In the genomic region with DNA sequence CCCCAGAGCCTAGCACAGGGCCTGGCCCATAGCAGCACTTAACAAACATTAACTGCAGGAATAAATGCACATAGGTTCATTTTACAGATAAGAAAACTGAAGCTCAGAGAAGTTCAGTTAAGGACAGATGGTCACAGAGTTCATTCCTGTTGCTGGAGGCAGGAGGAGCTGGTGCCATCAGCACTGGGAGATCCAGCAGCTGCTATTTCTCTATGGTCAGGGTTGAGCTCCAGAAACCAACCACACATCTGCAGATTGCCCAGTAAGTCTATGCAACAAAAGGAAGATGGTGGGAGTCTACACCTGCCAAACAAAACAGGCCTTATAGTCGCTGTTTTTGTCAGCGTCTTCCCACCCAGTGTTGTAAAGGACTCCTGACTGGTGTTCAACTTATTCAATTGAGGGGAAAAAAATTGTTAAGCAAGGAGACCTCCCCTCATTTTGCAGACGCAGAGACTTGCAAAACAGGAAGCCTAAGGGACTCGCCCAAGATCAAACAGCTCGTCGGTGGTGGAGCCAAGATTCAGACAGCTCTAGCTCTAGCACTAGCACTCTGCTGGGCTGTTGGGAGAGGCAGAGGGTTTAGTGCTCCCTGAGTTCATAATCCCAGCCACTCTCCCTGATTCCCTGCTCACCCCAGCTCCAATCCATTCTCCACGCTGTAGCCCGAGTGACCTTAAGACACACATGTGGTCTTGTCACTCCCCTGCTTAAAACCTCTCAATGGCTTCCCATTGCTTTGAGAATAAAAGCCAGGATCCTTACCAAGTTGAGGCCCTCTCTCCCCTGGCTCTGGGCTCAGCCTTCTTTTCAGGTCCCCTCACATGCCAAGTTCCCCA, we compare ENCODE assay signal across 1 cellular context.
TF ChIP-seq lines count a peak whose summit lies in the region.

No MANE protein-coding gene starts in this region.

TF ChIP-seq in SK-N-SH, 30 proteins besides CTCF, POLR2A, EP300 and RAD21 (continued from another document):
- TF ChIP-seq, protein P1, sequence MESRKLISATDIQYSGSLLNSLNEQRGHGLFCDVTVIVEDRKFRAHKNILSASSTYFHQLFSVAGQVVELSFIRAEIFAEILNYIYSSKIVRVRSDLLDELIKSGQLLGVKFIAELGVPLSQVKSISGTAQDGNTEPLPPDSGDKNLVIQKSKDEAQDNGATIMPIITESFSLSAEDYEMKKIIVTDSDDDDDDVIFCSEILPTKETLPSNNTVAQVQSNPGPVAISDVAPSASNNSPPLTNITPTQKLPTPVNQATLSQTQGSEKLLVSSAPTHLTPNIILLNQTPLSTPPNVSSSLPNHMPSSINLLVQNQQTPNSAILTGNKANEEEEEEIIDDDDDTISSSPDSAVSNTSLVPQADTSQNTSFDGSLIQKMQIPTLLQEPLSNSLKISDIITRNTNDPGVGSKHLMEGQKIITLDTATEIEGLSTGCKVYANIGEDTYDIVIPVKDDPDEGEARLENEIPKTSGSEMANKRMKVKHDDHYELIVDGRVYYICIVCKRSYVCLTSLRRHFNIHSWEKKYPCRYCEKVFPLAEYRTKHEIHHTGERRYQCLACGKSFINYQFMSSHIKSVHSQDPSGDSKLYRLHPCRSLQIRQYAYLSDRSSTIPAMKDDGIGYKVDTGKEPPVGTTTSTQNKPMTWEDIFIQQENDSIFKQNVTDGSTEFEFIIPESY (IDR thresholded peaks at IDR 0.05; ENCODE audit: borderline replicate concordance, low read depth): no peak
- TF ChIP-seq, protein P2, sequence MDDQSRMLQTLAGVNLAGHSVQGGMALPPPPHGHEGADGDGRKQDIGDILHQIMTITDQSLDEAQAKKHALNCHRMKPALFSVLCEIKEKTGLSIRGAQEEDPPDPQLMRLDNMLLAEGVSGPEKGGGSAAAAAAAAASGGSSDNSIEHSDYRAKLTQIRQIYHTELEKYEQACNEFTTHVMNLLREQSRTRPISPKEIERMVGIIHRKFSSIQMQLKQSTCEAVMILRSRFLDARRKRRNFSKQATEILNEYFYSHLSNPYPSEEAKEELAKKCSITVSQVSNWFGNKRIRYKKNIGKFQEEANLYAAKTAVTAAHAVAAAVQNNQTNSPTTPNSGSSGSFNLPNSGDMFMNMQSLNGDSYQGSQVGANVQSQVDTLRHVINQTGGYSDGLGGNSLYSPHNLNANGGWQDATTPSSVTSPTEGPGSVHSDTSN (IDR thresholded peaks at IDR 0.05): no peak
- TF ChIP-seq MXI1 (IDR thresholded peaks at IDR 0.05; ENCODE audit: low read depth, low read length) (no peak), NFIC (IDR thresholded peaks at IDR 0.05; ENCODE audit: borderline replicate concordance) (no peak), RCOR1 (IDR thresholded peaks at IDR 0.05; ENCODE audit: low read length) (no peak), EZH2phosphoT487 (IDR thresholded peaks at IDR 0.05; ENCODE audit: borderline replicate concordance, low read depth) (no peak), TCF12 (IDR thresholded peaks at IDR 0.05) (no peak), YY1 (IDR thresholded peaks at IDR 0.05; ENCODE audit: low read depth) (no peak), SMC3 (IDR thresholded peaks at IDR 0.05; ENCODE audit: low read depth, low read length) (no peak), JUND (IDR thresholded peaks at IDR 0.05) (no peak), ELF1 (IDR thresholded peaks at IDR 0.05) (no peak), TEAD4 (IDR thresholded peaks at IDR 0.05; ENCODE audit: borderline replicate concordance, insufficient read depth) (no peak)
- TF ChIP-seq, protein P3, sequence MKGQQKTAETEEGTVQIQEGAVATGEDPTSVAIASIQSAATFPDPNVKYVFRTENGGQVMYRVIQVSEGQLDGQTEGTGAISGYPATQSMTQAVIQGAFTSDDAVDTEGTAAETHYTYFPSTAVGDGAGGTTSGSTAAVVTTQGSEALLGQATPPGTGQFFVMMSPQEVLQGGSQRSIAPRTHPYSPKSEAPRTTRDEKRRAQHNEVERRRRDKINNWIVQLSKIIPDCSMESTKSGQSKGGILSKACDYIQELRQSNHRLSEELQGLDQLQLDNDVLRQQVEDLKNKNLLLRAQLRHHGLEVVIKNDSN (IDR thresholded peaks at IDR 0.05; ENCODE audit: borderline replicate concordance, low read depth): no peak
- TF ChIP-seq, protein P4, sequence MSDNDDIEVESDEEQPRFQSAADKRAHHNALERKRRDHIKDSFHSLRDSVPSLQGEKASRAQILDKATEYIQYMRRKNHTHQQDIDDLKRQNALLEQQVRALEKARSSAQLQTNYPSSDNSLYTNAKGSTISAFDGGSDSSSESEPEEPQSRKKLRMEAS (IDR thresholded peaks at IDR 0.05; ENCODE audit: low read depth): no peak
- TF ChIP-seq, protein P5, sequence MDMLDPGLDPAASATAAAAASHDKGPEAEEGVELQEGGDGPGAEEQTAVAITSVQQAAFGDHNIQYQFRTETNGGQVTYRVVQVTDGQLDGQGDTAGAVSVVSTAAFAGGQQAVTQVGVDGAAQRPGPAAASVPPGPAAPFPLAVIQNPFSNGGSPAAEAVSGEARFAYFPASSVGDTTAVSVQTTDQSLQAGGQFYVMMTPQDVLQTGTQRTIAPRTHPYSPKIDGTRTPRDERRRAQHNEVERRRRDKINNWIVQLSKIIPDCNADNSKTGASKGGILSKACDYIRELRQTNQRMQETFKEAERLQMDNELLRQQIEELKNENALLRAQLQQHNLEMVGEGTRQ (IDR thresholded peaks at IDR 0.05; ENCODE audit: borderline replicate concordance, low read depth, low read length): no peak
- TF ChIP-seq, protein P6, sequence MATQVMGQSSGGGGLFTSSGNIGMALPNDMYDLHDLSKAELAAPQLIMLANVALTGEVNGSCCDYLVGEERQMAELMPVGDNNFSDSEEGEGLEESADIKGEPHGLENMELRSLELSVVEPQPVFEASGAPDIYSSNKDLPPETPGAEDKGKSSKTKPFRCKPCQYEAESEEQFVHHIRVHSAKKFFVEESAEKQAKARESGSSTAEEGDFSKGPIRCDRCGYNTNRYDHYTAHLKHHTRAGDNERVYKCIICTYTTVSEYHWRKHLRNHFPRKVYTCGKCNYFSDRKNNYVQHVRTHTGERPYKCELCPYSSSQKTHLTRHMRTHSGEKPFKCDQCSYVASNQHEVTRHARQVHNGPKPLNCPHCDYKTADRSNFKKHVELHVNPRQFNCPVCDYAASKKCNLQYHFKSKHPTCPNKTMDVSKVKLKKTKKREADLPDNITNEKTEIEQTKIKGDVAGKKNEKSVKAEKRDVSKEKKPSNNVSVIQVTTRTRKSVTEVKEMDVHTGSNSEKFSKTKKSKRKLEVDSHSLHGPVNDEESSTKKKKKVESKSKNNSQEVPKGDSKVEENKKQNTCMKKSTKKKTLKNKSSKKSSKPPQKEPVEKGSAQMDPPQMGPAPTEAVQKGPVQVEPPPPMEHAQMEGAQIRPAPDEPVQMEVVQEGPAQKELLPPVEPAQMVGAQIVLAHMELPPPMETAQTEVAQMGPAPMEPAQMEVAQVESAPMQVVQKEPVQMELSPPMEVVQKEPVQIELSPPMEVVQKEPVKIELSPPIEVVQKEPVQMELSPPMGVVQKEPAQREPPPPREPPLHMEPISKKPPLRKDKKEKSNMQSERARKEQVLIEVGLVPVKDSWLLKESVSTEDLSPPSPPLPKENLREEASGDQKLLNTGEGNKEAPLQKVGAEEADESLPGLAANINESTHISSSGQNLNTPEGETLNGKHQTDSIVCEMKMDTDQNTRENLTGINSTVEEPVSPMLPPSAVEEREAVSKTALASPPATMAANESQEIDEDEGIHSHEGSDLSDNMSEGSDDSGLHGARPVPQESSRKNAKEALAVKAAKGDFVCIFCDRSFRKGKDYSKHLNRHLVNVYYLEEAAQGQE (IDR thresholded peaks at IDR 0.05; ENCODE audit: low read depth, low read length): no peak
